8 cellular contexts compared by ENCODE assay signal in genomic region chr5:150358261-150359095, GRCh38.
DNase-seq lines count a peak whose midpoint lies in the region; ATAC-seq and TF ChIP-seq lines count a peak whose summit lies in the region.

No MANE protein-coding gene starts in this region.

- H3K4me1 Mint-ChIP-seq in memory B cell = peaks cover 34% of the 10 kb centered on the region

- peak overlapping the region; percentile 82 for H3K4me3 ChIP-seq in astrocyte of the cerebellum (ENCODE audit: low read depth, low read length)

- no peak for TF ChIP-seq CTCF in astrocyte of the cerebellum (IDR thresholded peaks at IDR 0.05; ENCODE audit: low read depth, low read length, missing control alignments)

- H3K27me3 Mint-ChIP-seq in memory B cell = no peaks in the 10 kb centered on the region

- H3K36me3 Mint-ChIP-seq in memory B cell = peaks cover 13% of the 10 kb centered on the region

- no peaks in the 10 kb centered on the region for H3K9me3 Mint-ChIP-seq in memory B cell

- ATAC-seq in HG03520 (IDR thresholded peaks at IDR 0.05; ENCODE audit: unreplicated experiment) (peak; percentile 1), memory B cell (ENCODE audit: low read depth) (no peak), HG02981 (IDR thresholded peaks at IDR 0.05; ENCODE audit: unreplicated experiment) (no peak)

- peak; percentile 48 for DNase-seq in ACHN
- DNase-seq in astrocyte of the cerebellum (ENCODE audit: low read depth) = no peak
- DNase-seq in memory B cell (ENCODE audit: low spot score in 2 of 2) = no peak
- DNase-seq in T-helper 9 cell = no peak
- no peak for DNase-seq in globus pallidus (ENCODE audit: low spot score)
- DNase-seq in cortex of kidney (lab: John Stamatoyannopoulos, UW) = no peak

- in situ Hi-C loops in ACHN (cut with HindIII; ENCODE audit: low pct_ligation_motif_present, low pct_unique_long_range_greater_than_20kb, low sequenced_read_pairs) = no loop called here
- in situ Hi-C loops in astrocyte of the cerebellum (cut with HindIII; ENCODE audit: low sequenced_read_pairs) = no loop called here

- peak overlapping the region; percentile 86 for H3K4me3 Mint-ChIP-seq in memory B cell

- H3K27ac Mint-ChIP-seq in memory B cell = peak overlapping the region; percentile 70
